In the genomic region with DNA sequence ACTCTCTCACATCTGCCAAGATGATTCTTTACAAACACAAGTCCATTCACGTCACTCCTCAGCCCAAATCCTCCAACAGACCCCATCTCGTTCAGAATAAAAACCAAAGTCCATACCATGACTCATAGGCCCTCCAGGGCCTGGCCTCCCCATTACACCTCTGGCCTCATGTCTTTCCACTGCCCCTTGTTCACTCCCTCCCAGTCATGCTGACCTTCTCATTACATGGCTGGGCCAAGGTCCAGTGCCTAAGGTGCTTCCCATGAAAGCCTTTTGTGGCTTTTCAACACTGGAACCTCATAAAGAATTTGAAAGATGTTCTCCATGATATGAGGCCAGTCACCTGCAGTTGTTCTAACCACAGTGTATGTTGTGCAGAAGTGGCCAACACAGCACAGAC, we compare ENCODE assay signal across 17 cellular contexts.
"Had no signal": no experiment of that assay in that cellular context is flagged by ENCODE, and none has a peak within 500 bp of the region (broad histone marks: within the 10 kb centered on the region; RNA-seq: fewer than 3 reads in every experiment).

No MANE protein-coding gene starts in this region.

- H3K9me3 ChIP-seq: ovary, transverse colon had no signal

- H3K36me3 ChIP-seq: esophagus squamous epithelium, neural progenitor cell, ovary, transverse colon had no signal

- DNase-seq: activated CD4-positive, alpha-beta T cell treated with anti-CD3 and anti-CD28 coated beads, Interleukin-2, amount 50 U/mL, for 1 hour; activated CD8-positive, alpha-beta memory T cell treated with anti-CD3 and anti-CD28 coated beads for 24 hours; activated naive CD4-positive, alpha-beta T cell treated with Interleukin-2 at 50 U/mL for 16 hours; caudate nucleus; esophagus squamous epithelium; naive B cell; ovary; stimulated activated CD4-positive, alpha-beta T cell treated with anti-CD3 and anti-CD28 coated beads, Interleukin-15, amount 100 ng/mL, for 24 hours; stimulated activated CD4-positive, alpha-beta T cell treated with anti-CD3 and anti-CD28 coated beads, Interleukin-4, amount 100 ng/mL, for 1 hour; stimulated activated naive B cell treated with anti-CD40 and anti-IgM and Interleukin-4, amounts not matched to agents 10 μg/mL and 1 μg/mL and 100 μg/mL, for 72 hours; substantia nigra; SW 1271; transverse colon had no signal

- H3K4me3 ChIP-seq: coronary artery, esophagus squamous epithelium, neural progenitor cell, ovary, transverse colon had no signal

- H3K4me1 ChIP-seq: neural progenitor cell had no signal

- H3K27ac ChIP-seq: coronary artery, neural progenitor cell had no signal

- FAIRE-seq: endothelial cell of umbilical vein, islet of Langerhans had no signal

- H3K27me3 ChIP-seq: esophagus squamous epithelium, neural progenitor cell, ovary, transverse colon had no signal
